Comparison of ENCODE assay signal across 8 cellular contexts in the genomic region with DNA sequence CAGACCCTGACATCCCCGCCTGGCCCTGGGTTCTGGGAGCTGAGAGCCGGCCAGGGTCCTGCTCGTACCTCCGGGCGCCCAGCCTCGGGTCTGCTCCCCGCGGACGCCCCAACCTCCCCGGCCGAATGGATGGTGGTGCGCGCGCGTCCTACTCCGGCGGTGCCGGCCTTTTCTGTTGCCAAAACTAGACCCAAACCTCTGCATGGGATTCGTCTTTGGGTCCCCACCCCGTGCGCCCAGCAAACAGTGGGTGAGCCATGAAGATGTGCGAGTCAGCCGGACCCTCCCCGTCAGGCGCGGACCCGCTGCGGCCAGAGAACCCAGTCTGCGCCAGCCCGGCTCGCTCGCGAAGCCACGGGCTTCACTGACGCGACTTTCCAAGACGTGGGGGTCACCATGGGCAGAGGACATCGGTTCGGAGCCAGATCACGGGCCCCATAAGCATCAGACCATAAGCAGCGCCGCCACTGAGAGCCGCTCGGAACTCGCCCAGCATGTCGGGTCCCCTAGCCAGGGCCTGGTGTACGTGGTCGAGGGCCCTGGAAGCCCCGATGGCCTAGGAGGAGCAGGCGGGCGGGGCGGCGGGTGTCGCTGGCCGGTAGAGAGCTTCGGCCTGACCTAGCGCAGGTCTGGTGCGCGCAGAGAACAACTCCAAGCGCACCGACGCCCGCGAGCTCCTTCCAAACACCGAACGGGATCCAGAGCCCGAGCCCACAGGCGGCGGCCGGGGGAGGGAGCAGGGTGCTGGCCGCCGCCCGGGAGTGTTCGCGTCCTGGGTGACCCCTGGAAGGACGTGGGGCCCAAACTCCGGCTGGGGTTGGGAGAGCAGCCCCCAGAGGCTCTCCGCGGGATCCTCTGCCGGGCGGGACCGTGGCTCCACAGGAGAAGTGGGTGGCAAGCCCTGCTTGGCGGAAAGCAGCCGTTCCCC. TPM values are rescaled to one million over a fixed set of nuclear protein-coding genes. Genes with fewer than 3 reads are reported as not detected.
DNase-seq lines count a peak whose midpoint lies in the region; ATAC-seq and TF ChIP-seq lines count a peak whose summit lies in the region.

No MANE protein-coding gene starts in this region.

- H3K4me3 ChIP-seq in GM12864 (ENCODE audit: low read depth, low read length), result peak overlapping the region; percentile 68
- H3K4me3 ChIP-seq in SJCRH30, result peak overlapping the region; percentile 69
- peak overlapping the region; percentile 12 to 77 (median 49) for H3K4me3 ChIP-seq in esophagus squamous epithelium

- no peak for ATAC-seq in GM18867 (IDR thresholded peaks at IDR 0.05; ENCODE audit: unreplicated experiment)
- no peak for ATAC-seq in HG03520 (IDR thresholded peaks at IDR 0.05; ENCODE audit: unreplicated experiment)
- ATAC-seq in GM19455 (IDR thresholded peaks at IDR 0.05; ENCODE audit: unreplicated experiment), result no peak

- intact Hi-C loops in esophagus squamous epithelium (cut with DNase I), result no loop called here

- H3K27me3 ChIP-seq in SJCRH30 (no peaks in the 10 kb centered on the region), esophagus squamous epithelium (peaks cover 12 to 62% (median 20%) of the 10 kb centered on the region in 4 donors)

- DNase-seq in GM12864 (ENCODE audit: low read depth), result no peak
- no peak for DNase-seq in SJCRH30
- DNase-seq in esophagus squamous epithelium (lab: John Stamatoyannopoulos, UW), result no peak
- DNase-seq in retina, result peak; percentile 67
- DNase-seq in activated CD4-positive, CD25-positive, alpha-beta regulatory T cell (lab: John Stamatoyannopoulos, UW), result no peak

- H3K27ac ChIP-seq in SJCRH30 (peak overlapping the region; percentile 25; the same call in 1 of the 2 replicates), esophagus squamous epithelium (no peak overlapping the region)

- H3K36me3 ChIP-seq in SJCRH30, result peaks cover under 1% of the 10 kb centered on the region
- H3K36me3 ChIP-seq in esophagus squamous epithelium, result peaks cover 0 to 17% (median 11%) of the 10 kb centered on the region in 3 donors

- TF ChIP-seq CTCF in GM12864 (IDR thresholded peaks at IDR 0.05; ENCODE audit: low read depth, low read length, missing control alignments), result no peak
- no peak for TF ChIP-seq CTCF in esophagus squamous epithelium (IDR thresholded peaks at IDR 0.05)

- H3K9me3 ChIP-seq in SJCRH30 (replicated peaks), result no peaks in the 10 kb centered on the region
- H3K9me3 ChIP-seq in esophagus squamous epithelium, result no peaks in the 10 kb centered on the region

- TF ChIP-seq POLR2A in esophagus squamous epithelium (IDR thresholded peaks at IDR 0.05), result no peak

- H3K4me1 ChIP-seq in SJCRH30, result peaks cover 9% of the 10 kb centered on the region; the same call in 1 of the 2 replicates
- H3K4me1 ChIP-seq in esophagus squamous epithelium, result peaks cover 29 to 52% (median 37%) of the 10 kb centered on the region in 3 donors

- no CpG with 5 or more reads among the region's 84 CpGs for WGBS in esophagus squamous epithelium, 2 donors

RNA-seq across cellular contexts. Expression of gene TP73, which starts 1.0 kb away (rescaled TPM):
- 13.1 and 14.9 TPM in 2 replicates for total RNA-seq in SJCRH30 (2014; rRNA removed; shearing (Covaris generic))
- 1 to 10 TPM; 4.9 to 8.8 (median 7.0) TPM for total RNA-seq in esophagus squamous epithelium

RNA-seq across cellular contexts. Expression of gene WRAP73, which starts 1.4 kb away (rescaled TPM):
- 41.6 and 47.9 TPM in 2 replicates for total RNA-seq in SJCRH30 (2014; rRNA removed; shearing (Covaris generic))
- total RNA-seq in esophagus squamous epithelium, result 10 to 100 TPM in 2 of 4 donors, 1 to 10 TPM in 2; 7.6 to 17.2 (median 11.8) TPM

RNA-seq across cellular contexts. Expression of gene TPRG1L, which starts 26.5 kb away (rescaled TPM):
- total RNA-seq in SJCRH30 (2014; rRNA removed; shearing (Covaris generic)), result 20.0 and 21.1 TPM in 2 replicates
- 10 to 100 TPM; 27.9 to 44.7 (median 33.2) TPM for total RNA-seq in esophagus squamous epithelium

RNA-seq across cellular contexts. Expression of gene MEGF6, which starts 40.0 kb away (rescaled TPM):
- total RNA-seq in SJCRH30 (2014; rRNA removed; shearing (Covaris generic)), result 0.08 TPM in 1 of 2 replicates, not detected in the other
- 10 to 100 TPM in 3 of 4 donors, 1 to 10 TPM in 1; 8.8 to 27.1 (median 16.8) TPM for total RNA-seq in esophagus squamous epithelium
